ENCODE assay signal across 11 cellular contexts in the genomic region with DNA sequence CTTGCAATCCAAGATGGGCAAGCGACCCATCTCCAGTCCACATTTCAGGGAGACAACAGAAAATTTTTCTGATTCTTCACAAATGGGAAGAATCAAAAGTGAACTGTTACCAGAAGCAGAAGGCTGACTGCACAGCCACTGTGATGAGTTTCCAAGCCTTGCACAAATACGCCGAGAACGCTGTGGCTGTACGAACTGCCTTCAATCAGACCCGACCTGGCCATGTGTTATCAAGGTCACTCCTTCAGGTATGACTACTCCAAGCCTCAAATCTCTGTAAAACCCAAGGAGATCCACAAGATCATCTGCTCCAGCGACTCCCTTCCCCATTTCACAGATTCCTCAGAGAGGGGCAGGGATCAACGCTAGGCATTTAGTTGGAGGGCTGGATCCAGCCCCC. TPM values are rescaled to one million over a fixed set of nuclear protein-coding genes. Genes with fewer than 3 reads are reported as not detected.
A peak's percentile ranks its signal among the peaks of the same experiment; 100 is the strongest.
DNase-seq lines count a peak whose midpoint lies in the region; ATAC-seq and TF ChIP-seq lines count a peak whose summit lies in the region.
"Had no signal": no experiment of that assay in that cellular context is flagged by ENCODE, and none has a peak within 500 bp of the region (broad histone marks: within the 10 kb centered on the region; RNA-seq: fewer than 3 reads in every experiment).

No MANE protein-coding gene starts in this region.

- peaks cover 65% of the 10 kb centered on the region for H3K36me3 Mint-ChIP-seq in CD4-positive, alpha-beta T cell (ENCODE audit: low read depth)
- no peaks in the 10 kb centered on the region for H3K36me3 Mint-ChIP-seq in glutamatergic neuron (ENCODE audit: unreplicated experiment)

- no peak overlapping the region for H3K27ac ChIP-seq in CD4-positive, alpha-beta T cell (ENCODE audit: low read depth, low read length)
- H3K27ac ChIP-seq in RWPE2 (ENCODE audit: poor library complexity, severe bottlenecking), result peak overlapping the region; percentile 83
- peak overlapping the region; percentile 55 for H3K27ac ChIP-seq in skeletal muscle tissue (ENCODE audit: low read depth, low read length)
- H3K27ac ChIP-seq: foreskin keratinocyte had no signal

- H3K4me3 Mint-ChIP-seq in CD4-positive, alpha-beta T cell, result no peak overlapping the region
- no peak overlapping the region for H3K4me3 Mint-ChIP-seq in glutamatergic neuron (ENCODE audit: unreplicated experiment)

- H3K27me3 ChIP-seq in CD4-positive, alpha-beta T cell (ENCODE audit: control insufficient read depth, insufficient read depth, low read length), result no peaks in the 10 kb centered on the region
- no peaks in the 10 kb centered on the region for H3K27me3 ChIP-seq in RWPE2 (ENCODE audit: insufficient read depth, poor library complexity, severe bottlenecking)
- H3K27me3 ChIP-seq in skeletal muscle tissue (ENCODE audit: control insufficient read depth in 3 of 3, insufficient read depth in 3 of 3, low read length in 3 of 3), result no peaks in the 10 kb centered on the region
- H3K27me3 ChIP-seq in BE2C, result no peaks in the 10 kb centered on the region
- H3K27me3 ChIP-seq: foreskin keratinocyte had no signal

- peak overlapping the region; percentile 87 for H3K27ac Mint-ChIP-seq in CD4-positive, alpha-beta T cell
- H3K27ac Mint-ChIP-seq in glutamatergic neuron (ENCODE audit: unreplicated experiment), result peak overlapping the region; percentile 43

- intact Hi-C loops in CD4-positive, alpha-beta T cell (cut with DNase I, micrococcal nuclease), result no loop called here

- no peak for DNase-seq in CD4-positive, alpha-beta T cell
- DNase-seq in RWPE2 (ENCODE audit: low spot score) (no peak), glutamatergic neuron (no peak), BE2C (no peak)
- DNase-seq: Calu3, foreskin keratinocyte had no signal

- H3K36me3 ChIP-seq in RWPE2 (ENCODE audit: low read depth), result no peaks in the 10 kb centered on the region
- no peaks in the 10 kb centered on the region for H3K36me3 ChIP-seq in skeletal muscle tissue (ENCODE audit: control insufficient read depth in 3 of 3, insufficient read depth in 3 of 3, low read length in 3 of 3)
- H3K36me3 ChIP-seq in BE2C, result no peaks in the 10 kb centered on the region; the same call in 1 of the 2 replicates

- H3K4me3 ChIP-seq in RWPE2 (ENCODE audit: severe bottlenecking), result no peak overlapping the region
- H3K4me3 ChIP-seq in skeletal muscle tissue (ENCODE audit: low read length in 3 of 3), result no peak overlapping the region
- no peak overlapping the region for H3K4me3 ChIP-seq in BE2C (ENCODE audit: low read depth, low read length)

- H3K9me3 Mint-ChIP-seq in CD4-positive, alpha-beta T cell, result no peaks in the 10 kb centered on the region
- peaks cover 8% of the 10 kb centered on the region for H3K9me3 Mint-ChIP-seq in glutamatergic neuron (ENCODE audit: unreplicated experiment)

- H3K9me3 ChIP-seq in CD4-positive, alpha-beta T cell (ENCODE audit: control insufficient read depth, low read length), result no peaks in the 10 kb centered on the region
- H3K9me3 ChIP-seq in RWPE2 (ENCODE audit: severe bottlenecking) (no peaks in the 10 kb centered on the region), skeletal muscle tissue (ENCODE audit: control insufficient read depth in 3 of 3, low read length in 3 of 3) (no peaks in the 10 kb centered on the region), BE2C (no peaks in the 10 kb centered on the region)

- POLR2A ChIA-PET in CD4-positive, alpha-beta T cell (lab: Charles Lee), result interaction anchor here (1.5 kb wide), 1 partner anchor 19 kb away, joined by 8 read pairs; no protein-coding TSS in a partner anchor

- no peak for ATAC-seq in CD4-positive, alpha-beta T cell (ENCODE audit: poor library complexity)
- ATAC-seq in RWPE2 (ENCODE audit: low read depth), result no peak
- no peak for ATAC-seq in GM18907 (IDR thresholded peaks at IDR 0.05; ENCODE audit: unreplicated experiment)
- no peak for ATAC-seq in HG03460 (IDR thresholded peaks at IDR 0.05; ENCODE audit: unreplicated experiment)
- ATAC-seq in HG03196 (IDR thresholded peaks at IDR 0.05; ENCODE audit: unreplicated experiment), result no peak
- ATAC-seq: foreskin keratinocyte, Panc1 had no signal

- no peak for TF ChIP-seq CTCF in CD4-positive, alpha-beta T cell (IDR thresholded peaks at IDR 0.05)
- TF ChIP-seq CTCF in RWPE2 (IDR thresholded peaks at IDR 0.05; ENCODE audit: poor library complexity, severe bottlenecking) (no peak), glutamatergic neuron (IDR thresholded peaks at IDR 0.05; ENCODE audit: partially characterized antibody, unreplicated experiment) (no peak), BE2C (IDR thresholded peaks at IDR 0.05; ENCODE audit: low read depth, low read length) (no peak)

- H3K4me1 Mint-ChIP-seq in CD4-positive, alpha-beta T cell (ENCODE audit: low read depth), result peaks cover 82% of the 10 kb centered on the region
- H3K4me1 Mint-ChIP-seq in glutamatergic neuron (ENCODE audit: low read depth, unreplicated experiment), result peaks cover 40% of the 10 kb centered on the region

- no peaks in the 10 kb centered on the region for H3K27me3 Mint-ChIP-seq in CD4-positive, alpha-beta T cell
- peaks cover 2% of the 10 kb centered on the region for H3K27me3 Mint-ChIP-seq in glutamatergic neuron (ENCODE audit: unreplicated experiment)

- no peak overlapping the region for H3K9ac ChIP-seq in skeletal muscle tissue (ENCODE audit: low read depth in 1 of 3, low read length in 3 of 3)

- CTCF ChIA-PET in CD4-positive, alpha-beta T cell (lab: Charles Lee), result no interaction called here

- H3K4me1 ChIP-seq in RWPE2 (ENCODE audit: insufficient read depth, poor library complexity, severe bottlenecking), result peaks cover 24% of the 10 kb centered on the region
- H3K4me1 ChIP-seq in skeletal muscle tissue (ENCODE audit: control insufficient read depth in 3 of 3, insufficient read depth in 3 of 3, low read length in 3 of 3), result peaks cover 40 to 51% (median 45%) of the 10 kb centered on the region in 3 donors
- peaks cover 4% of the 10 kb centered on the region for H3K4me1 ChIP-seq in BE2C

RNA-seq across cellular contexts. Expression of a gene that starts 26.9 kb away (rescaled TPM):
- total RNA-seq in CD4-positive, alpha-beta T cell, result 100 to 1,000 TPM; 130 to 134 TPM
- 319 TPM for total RNA-seq in glutamatergic neuron (ENCODE audit: unreplicated experiment)
- total RNA-seq in skeletal muscle tissue, result 19.8 TPM
- 42.8 TPM for polyA plus RNA-seq in BE2C (2012; ENCODE audit: insufficient read depth, insufficient read length, low read depth)
